ENCODE assay signal across 1 cellular context in the genomic region with DNA sequence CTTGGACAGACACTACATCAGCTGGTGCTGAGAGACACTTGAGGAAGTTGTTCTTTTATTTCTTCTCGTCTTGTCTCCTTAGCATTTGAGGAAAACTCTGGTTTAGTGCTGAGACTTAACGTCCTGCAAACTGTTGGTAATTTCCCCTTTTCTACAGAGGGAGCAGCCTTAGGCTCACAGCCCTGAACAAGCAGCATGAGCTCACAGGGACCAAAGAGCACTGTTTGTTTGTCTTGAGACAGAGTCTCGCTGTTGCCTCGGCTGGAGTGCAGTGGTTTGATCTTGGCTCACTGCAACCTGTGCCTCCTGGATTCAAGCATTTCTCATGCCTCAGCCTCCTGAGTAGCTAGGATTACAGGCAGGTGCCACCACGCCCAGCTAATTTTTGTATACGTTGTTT.
TF ChIP-seq lines count a peak whose summit lies in the region.

No MANE protein-coding gene starts in this region.

TF ChIP-seq in HepG2, 621 proteins besides CTCF, POLR2A, EP300 and RAD21 (continued from another document and continues in another):
- TF ChIP-seq ZNF468 (CRISPR knock-in tag; IDR thresholded peaks at IDR 0.05) (no peak), ARNT (IDR thresholded peaks at IDR 0.05) (no peak), ADNP (CRISPR knock-in tag; IDR thresholded peaks at IDR 0.05) (no peak), NFAT5 (CRISPR knock-in tag; IDR thresholded peaks at IDR 0.05) (no peak), LBX2 (CRISPR knock-in tag; IDR thresholded peaks at IDR 0.05; ENCODE audit: borderline replicate concordance) (no peak), HMG20B (CRISPR knock-in tag; conservative IDR thresholded peaks at IDR 0.05) (no peak), ZBTB21 (CRISPR knock-in tag; IDR thresholded peaks at IDR 0.05) (no peak), ZNF678 (CRISPR knock-in tag; IDR thresholded peaks at IDR 0.05) (no peak), HNF4G (IDR thresholded peaks at IDR 0.05; ENCODE audit: borderline replicate concordance, low read depth, low read length) (peak; percentile 67), HNF4G (CRISPR knock-in tag; IDR thresholded peaks at IDR 0.05; ENCODE audit: borderline replicate concordance, low read depth) (peak; percentile 50; the same call in 1 of the 2 replicates), ZMYM4 (CRISPR knock-in tag; IDR thresholded peaks at IDR 0.05) (no peak), ZNF788 (CRISPR knock-in tag; IDR thresholded peaks at IDR 0.05; ENCODE audit: borderline replicate concordance) (peak; percentile 66; the same call in 1 of the 2 replicates), ZC3H13 (CRISPR knock-in tag; IDR thresholded peaks at IDR 0.05) (no peak), ZNF543 (CRISPR knock-in tag; IDR thresholded peaks at IDR 0.05) (no peak), ZNF18 (CRISPR knock-in tag; IDR thresholded peaks at IDR 0.05; ENCODE audit: insufficient replicate concordance) (no peak), RORA (CRISPR knock-in tag; IDR thresholded peaks at IDR 0.05) (no peak), SUZ12 (IDR thresholded peaks at IDR 0.05; ENCODE audit: low read depth, low read length) (no peak), TCF12 (IDR thresholded peaks at IDR 0.05) (no peak), TCF12 (CRISPR knock-in tag; IDR thresholded peaks at IDR 0.05) (no peak), JDP2 (CRISPR knock-in tag; IDR thresholded peaks at IDR 0.05; ENCODE audit: borderline replicate concordance) (no peak), TOE1 (CRISPR knock-in tag; IDR thresholded peaks at IDR 0.05) (no peak), GATAD1 (CRISPR knock-in tag; IDR thresholded peaks at IDR 0.05) (peak; percentile 41), ZNF230 (CRISPR knock-in tag; IDR thresholded peaks at IDR 0.05) (no peak), SOX6 (IDR thresholded peaks at IDR 0.05) (no peak), SOX6 (CRISPR knock-in tag; IDR thresholded peaks at IDR 0.05) (peak; percentile 19; the same call in 1 of the 2 replicates), KDM6A (CRISPR knock-in tag; IDR thresholded peaks at IDR 0.05; ENCODE audit: low read depth) (0 out of 2 replicates have a peak, but pooled peaks have one; percentile 48), TFDP2 (CRISPR knock-in tag; IDR thresholded peaks at IDR 0.05) (no peak), TEF (CRISPR knock-in tag; IDR thresholded peaks at IDR 0.05) (no peak), ZNF646 (CRISPR knock-in tag; IDR thresholded peaks at IDR 0.05) (no peak), NR1H2 (CRISPR knock-in tag; IDR thresholded peaks at IDR 0.05; ENCODE audit: borderline replicate concordance, low read depth) (no peak), MAFG (CRISPR knock-in tag; IDR thresholded peaks at IDR 0.05) (no peak), KAT7 (CRISPR knock-in tag; IDR thresholded peaks at IDR 0.05; ENCODE audit: borderline replicate concordance) (0 out of 2 replicates have a peak, but pooled peaks have one; percentile 42), ZNF703 (CRISPR knock-in tag; IDR thresholded peaks at IDR 0.05; ENCODE audit: borderline replicate concordance) (no peak), HDAC2 (CRISPR knock-in tag; IDR thresholded peaks at IDR 0.05) (peak; percentile 56; the same call in 1 of the 2 replicates), ZNF12 (CRISPR knock-in tag; IDR thresholded peaks at IDR 0.05) (0 out of 2 replicates have a peak, but pooled peaks have one; percentile 23), AGO1 (IDR thresholded peaks at IDR 0.05; ENCODE audit: low read depth, low read length, poor library complexity, severe bottlenecking) (no peak), PAXIP1 (CRISPR knock-in tag; conservative IDR thresholded peaks at IDR 0.05) (peak; percentile 85), NR2C2 (CRISPR knock-in tag; IDR thresholded peaks at IDR 0.05; ENCODE audit: borderline replicate concordance) (no peak), ZNF576 (CRISPR knock-in tag; IDR thresholded peaks at IDR 0.05) (no peak), SNRNP70 (IDR thresholded peaks at IDR 0.05; ENCODE audit: low read depth, low read length) (no peak), SCMH1 (CRISPR knock-in tag; IDR thresholded peaks at IDR 0.05; ENCODE audit: borderline replicate concordance) (no peak), TCF7 (IDR thresholded peaks at IDR 0.05; ENCODE audit: low read depth) (no peak)
- TF ChIP-seq, protein P1, sequence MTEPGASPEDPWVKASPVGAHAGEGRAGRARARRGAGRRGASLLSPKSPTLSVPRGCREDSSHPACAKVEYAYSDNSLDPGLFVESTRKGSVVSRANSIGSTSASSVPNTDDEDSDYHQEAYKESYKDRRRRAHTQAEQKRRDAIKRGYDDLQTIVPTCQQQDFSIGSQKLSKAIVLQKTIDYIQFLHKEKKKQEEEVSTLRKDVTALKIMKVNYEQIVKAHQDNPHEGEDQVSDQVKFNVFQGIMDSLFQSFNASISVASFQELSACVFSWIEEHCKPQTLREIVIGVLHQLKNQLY (CRISPR knock-in tag; IDR thresholded peaks at IDR 0.05), result no peak
